In genomic region chr4:79947386-79947785, GRCh38 we compare ENCODE assay signal across 20 cellular contexts.
"Had no signal": no experiment of that assay in that cellular context is flagged by ENCODE, and none has a peak within 500 bp of the region (broad histone marks: within the 10 kb centered on the region; RNA-seq: fewer than 3 reads in every experiment).

No MANE protein-coding gene starts in this region.

- H3K9ac ChIP-seq: neural progenitor cell had no signal

- DNase-seq: effector memory CD8-positive, alpha-beta T cell; esophagus squamous epithelium; foreskin fibroblast; immature natural killer cell; left ventricle myocardium superior; mesenchymal stem cell; midbrain; nucleus accumbens; ovary; stimulated activated CD4-positive, alpha-beta T cell treated with anti-CD3 and anti-CD28 coated beads, Interleukin-2, amount 100 ng/mL, for 48 hours; stimulated activated naive CD8-positive, alpha-beta T cell treated with anti-CD3 and anti-CD28 coated beads, Interleukin-15, Interleukin-2, amounts not matched to agents 100 U/mL and 50 U/mL, for 24 hours; tibial artery; upper lobe of right lung had no signal

- H3K4me1 ChIP-seq: esophagus squamous epithelium, neural progenitor cell, right atrium auricular region, tibial artery, upper lobe of right lung, vagina had no signal

- H3K9me3 ChIP-seq: esophagus squamous epithelium, ovary, right atrium auricular region, tibial artery, upper lobe of right lung, vagina had no signal

- H3K4me3 ChIP-seq: esophagus squamous epithelium, lung, neural progenitor cell, ovary, right atrium auricular region, smooth muscle cell, tibial artery, upper lobe of right lung, vagina had no signal

- ATAC-seq: effector memory CD8-positive, alpha-beta T cell; left ventricle myocardium superior; natural killer cell treated with Interleukin-12 subunit alpha and Interleukin-12 subunit beta and Interleukin-15 and Interleukin-18, amount 100 ng/mL, for 72 hours; stimulated activated naive CD8-positive, alpha-beta T cell treated with anti-CD3 and anti-CD28 coated beads, Interleukin-15, Interleukin-2, amounts not matched to agents 100 U/mL and 50 U/mL, for 24 hours; upper lobe of right lung had no signal

- H3K27ac ChIP-seq: epithelial cell of prostate, esophagus squamous epithelium, neural progenitor cell, ovary, right atrium auricular region, tibial artery, upper lobe of right lung, vagina had no signal

- H3K36me3 ChIP-seq: esophagus squamous epithelium, neural progenitor cell, ovary, right atrium auricular region, upper lobe of right lung, vagina had no signal

- H3K27me3 ChIP-seq: esophagus squamous epithelium, neural progenitor cell, ovary, right atrium auricular region, tibial artery, upper lobe of right lung, vagina had no signal
